In genomic region chr13:99481357-99481756, GRCh38 we compare ENCODE assay signal across 26 cellular contexts.
"Had no signal": no experiment of that assay in that cellular context is flagged by ENCODE, and none has a peak within 500 bp of the region (broad histone marks: within the 10 kb centered on the region; RNA-seq: fewer than 3 reads in every experiment).

No MANE protein-coding gene starts in this region.

- H3K4me1 ChIP-seq: gastrocnemius medialis, neural progenitor cell, testis had no signal

- H3K36me3 Mint-ChIP-seq: natural killer cell, neural progenitor cell, WTC11 had no signal

- H3K4me3 ChIP-seq: esophagus squamous epithelium, gastrocnemius medialis, neural progenitor cell, spleen, testis, upper lobe of left lung, vagina had no signal

- H3K9me3 Mint-ChIP-seq: activated T-cell treated with anti-CD3 and anti-CD28 coated beads, Interleukin-2, amount 50 U/mL, for 4 hours; activated T-helper 17 cell treated with anti-CD3 and anti-CD28 coated beads, Interleukin-2, amount 50 U/mL, for 72 hours; natural killer cell; neural progenitor cell had no signal

- H3K27ac ChIP-seq: gastrocnemius medialis, neural progenitor cell, spleen, testis, upper lobe of left lung, vagina had no signal

- DNase-seq: activated CD4-positive, alpha-beta memory T cell treated with anti-CD3 and anti-CD28 coated beads, Interleukin-2, amount 10 ng/mL, durations not matched to agents 7 days and 5 days; activated CD4-positive, alpha-beta T cell treated with anti-CD3 and anti-CD28 coated beads for 1 hour; activated CD4-positive, alpha-beta T cell treated with anti-CD3 and anti-CD28 coated beads, Interleukin-2, amount 10 ng/mL, durations not matched to agents 7 days and 5 days; activated gamma-delta T cell treated with Interleukin-2 at 50 U/mL for 16 hours; activated naive CD8-positive, alpha-beta T cell treated with anti-CD3 and anti-CD28 coated beads, Interleukin-2, amount 50 U/mL, for 24 hours; activated T-cell treated with anti-CD3 and anti-CD28 coated beads, Interleukin-2, amount 50 U/mL, for 4 hours; cortex of kidney; esophagus squamous epithelium; gastrocnemius medialis; hippocampal formation; kidney; natural killer cell; right cardiac atrium; spleen; stimulated activated CD4-positive, alpha-beta T cell treated with anti-CD3 and anti-CD28 coated beads, Interleukin-4, amount 100 ng/mL, for 1 hour; stimulated activated naive CD8-positive, alpha-beta T cell treated with anti-CD3 and anti-CD28 coated beads, Interleukin-15, Interleukin-2, amounts not matched to agents 100 U/mL and 50 U/mL, for 24 hours; T-helper 2 cell; testis; upper lobe of left lung had no signal

- H3K27me3 Mint-ChIP-seq: activated CD4-positive, alpha-beta memory T cell treated with anti-CD3 and anti-CD28 coated beads, Interleukin-2, amount 10 ng/mL, durations not matched to agents 7 days and 5 days; activated CD4-positive, alpha-beta T cell treated with anti-CD3 and anti-CD28 coated beads, Interleukin-2, amount 10 ng/mL, durations not matched to agents 7 days and 5 days; activated naive CD4-positive, alpha-beta T cell treated with anti-CD3 and anti-CD28 coated beads, Interleukin-2, amount 50 U/mL, for 24 hours; activated naive CD8-positive, alpha-beta T cell treated with anti-CD3 and anti-CD28 coated beads, Interleukin-2, amount 50 U/mL, for 24 hours; activated T-helper 17 cell treated with anti-CD3 and anti-CD28 coated beads, Interleukin-2, amount 50 U/mL, for 72 hours; memory B cell had no signal

- FAIRE-seq: endothelial cell of umbilical vein, kidney had no signal

- H3K4me3 Mint-ChIP-seq: activated CD4-positive, alpha-beta memory T cell treated with anti-CD3 and anti-CD28 coated beads, Interleukin-2, amount 10 ng/mL, durations not matched to agents 7 days and 5 days; activated CD4-positive, alpha-beta T cell treated with anti-CD3 and anti-CD28 coated beads, Interleukin-2, amount 10 ng/mL, durations not matched to agents 7 days and 5 days; activated naive CD4-positive, alpha-beta T cell treated with anti-CD3 and anti-CD28 coated beads, Interleukin-2, amount 50 U/mL, for 24 hours; activated naive CD8-positive, alpha-beta T cell treated with anti-CD3 and anti-CD28 coated beads, Interleukin-2, amount 50 U/mL, for 24 hours; activated T-cell treated with anti-CD3 and anti-CD28 coated beads, Interleukin-2, amount 50 U/mL, for 4 hours; activated T-helper 17 cell treated with anti-CD3 and anti-CD28 coated beads, Interleukin-2, amount 50 U/mL, for 72 hours; memory B cell; natural killer cell; neural progenitor cell; WTC11 had no signal

- H3K27me3 ChIP-seq: esophagus squamous epithelium, gastrocnemius medialis, neural progenitor cell, spleen, testis, upper lobe of left lung, vagina had no signal

- H3K4me1 Mint-ChIP-seq: neural progenitor cell had no signal

- H3K27ac Mint-ChIP-seq: activated CD4-positive, alpha-beta memory T cell treated with anti-CD3 and anti-CD28 coated beads, Interleukin-2, amount 10 ng/mL, durations not matched to agents 7 days and 5 days; activated CD4-positive, alpha-beta T cell treated with anti-CD3 and anti-CD28 coated beads, Interleukin-2, amount 10 ng/mL, durations not matched to agents 7 days and 5 days; activated naive CD4-positive, alpha-beta T cell treated with anti-CD3 and anti-CD28 coated beads, Interleukin-2, amount 50 U/mL, for 24 hours; activated naive CD8-positive, alpha-beta T cell treated with anti-CD3 and anti-CD28 coated beads, Interleukin-2, amount 50 U/mL, for 24 hours; activated T-helper 17 cell treated with anti-CD3 and anti-CD28 coated beads, Interleukin-2, amount 50 U/mL, for 72 hours; memory B cell; natural killer cell; neural progenitor cell; WTC11 had no signal

- ATAC-seq: activated naive CD8-positive, alpha-beta T cell treated with anti-CD3 and anti-CD28 coated beads, Interleukin-2, amount 50 U/mL, for 24 hours; activated T-cell treated with anti-CD3 and anti-CD28 coated beads, Interleukin-2, amount 50 U/mL, for 4 hours; activated T-helper 17 cell treated with anti-CD3 and anti-CD28 coated beads, Interleukin-2, amount 50 U/mL, for 72 hours; gastrocnemius medialis; natural killer cell; right cardiac atrium; stimulated activated naive CD8-positive, alpha-beta T cell treated with anti-CD3 and anti-CD28 coated beads, Interleukin-15, Interleukin-2, amounts not matched to agents 100 U/mL and 50 U/mL, for 24 hours; WTC11 had no signal

- H3K36me3 ChIP-seq: esophagus squamous epithelium, gastrocnemius medialis, neural progenitor cell, spleen, upper lobe of left lung, vagina had no signal

- H3K9me3 ChIP-seq: esophagus squamous epithelium, gastrocnemius medialis, testis, upper lobe of left lung, vagina had no signal
